Comparison of ENCODE assay signal across 8 cellular contexts in genomic region chr11:64846998-64847666, GRCh38. TPM values are rescaled to one million over a fixed set of nuclear protein-coding genes. Genes with fewer than 3 reads are reported as not detected.
DNase-seq lines count a peak whose midpoint lies in the region; ATAC-seq and TF ChIP-seq lines count a peak whose summit lies in the region.

No MANE protein-coding gene starts in this region.

- TF ChIP-seq CTCF in GM13977 (IDR thresholded peaks at IDR 0.05; ENCODE audit: extremely low read depth, insufficient read depth, missing control alignments) (peak; percentile 97), heart right ventricle (IDR thresholded peaks at IDR 0.05) (peak; percentile 97 to 100 (median 98)), psoas muscle (IDR thresholded peaks at IDR 0.05) (peak; percentile 98), vagina (IDR thresholded peaks at IDR 0.05) (peak; percentile 92 to 99 (median 98))

- H3K4me1 ChIP-seq in heart right ventricle, result peaks cover 32 to 66% (median 57%) of the 10 kb centered on the region in 9 donors
- peaks cover 41% of the 10 kb centered on the region for H3K4me1 ChIP-seq in psoas muscle
- H3K4me1 ChIP-seq in vagina, result peaks cover 46% of the 10 kb centered on the region

- peak; percentile 92 for DNase-seq in GM13977 (ENCODE audit: low spot score)
- DNase-seq in NCI-H187 (lab: John Stamatoyannopoulos, UW), result peak; percentile 84 to 90
- DNase-seq in T-helper 1 cell, result peak; percentile 85 to 94 (median 88)
- DNase-seq in activated naive CD8-positive, alpha-beta T cell treated with anti-CD3 and anti-CD28 coated beads, Interleukin-2, amount 50 U/mL, for 24 hours, result peak; percentile 98
- peak; percentile 93 to 96 for DNase-seq in heart right ventricle
- DNase-seq in psoas muscle, result peak; percentile 93 to 97
- no peak for DNase-seq in vagina (ENCODE audit: extremely low spot score in 2 of 2)

- no peak overlapping the region for H3K4me3 Mint-ChIP-seq in activated naive CD8-positive, alpha-beta T cell treated with anti-CD3 and anti-CD28 coated beads, Interleukin-2, amount 50 U/mL, for 24 hours

- peaks cover 58% of the 10 kb centered on the region for H3K4me1 Mint-ChIP-seq in activated naive CD8-positive, alpha-beta T cell treated with anti-CD3 and anti-CD28 coated beads, Interleukin-2, amount 50 U/mL, for 24 hours

- intact Hi-C loops in heart right ventricle (cut with DNase I) (loop anchor here (1.0 to 10.0 kb wide), 11 partner anchors 45 to 272 kb away; partner anchors contain the start of genes ARL2 (in 4 of the 10), BATF2 (in 1 of the 10), SNX15 (in 1 of the 10) and ZNHIT2 (in 1 of the 10)), psoas muscle (cut with DNase I) (loop anchor here (1.0 to 10.0 kb wide), 4 partner anchors 46 to 268 kb away; partner anchors contain the start of genes ARL2 (in 1 of the 2), TM7SF2 (in 1 of the 2) and ZNHIT2 (in 1 of the 2)), vagina (cut with DNase I) (no loop called here)

- H3K36me3 ChIP-seq in heart right ventricle (peaks cover 0 to 5% (median 0%) of the 10 kb centered on the region in 9 donors), psoas muscle (ENCODE audit: insufficient read depth in 1 of 2, low read depth in 1 of 2) (no peaks in the 10 kb centered on the region), vagina (no peaks in the 10 kb centered on the region)

- H3K27me3 ChIP-seq in heart right ventricle (no peaks in the 10 kb centered on the region), psoas muscle (ENCODE audit: insufficient read depth in 3 of 3, low read length in 2 of 3) (peaks cover 0 to 3% (median 2%) of the 10 kb centered on the region in 3 donors), vagina (no peaks in the 10 kb centered on the region)

- H3K27ac ChIP-seq in heart right ventricle (peak overlapping the region in 7 of 10 donors; percentile 42 to 96 (median 94)), psoas muscle (no peak overlapping the region), vagina (peak overlapping the region; percentile 3)

- H3K27ac Mint-ChIP-seq in activated naive CD8-positive, alpha-beta T cell treated with anti-CD3 and anti-CD28 coated beads, Interleukin-2, amount 50 U/mL, for 24 hours, result no peak overlapping the region

- no peak overlapping the region for H3K4me3 ChIP-seq in heart right ventricle
- H3K4me3 ChIP-seq in psoas muscle, result no peak overlapping the region
- no peak overlapping the region for H3K4me3 ChIP-seq in vagina

- H3K9me3 Mint-ChIP-seq in activated naive CD8-positive, alpha-beta T cell treated with anti-CD3 and anti-CD28 coated beads, Interleukin-2, amount 50 U/mL, for 24 hours, result no peaks in the 10 kb centered on the region

- H3K36me3 Mint-ChIP-seq in activated naive CD8-positive, alpha-beta T cell treated with anti-CD3 and anti-CD28 coated beads, Interleukin-2, amount 50 U/mL, for 24 hours (ENCODE audit: low read depth), result no peaks in the 10 kb centered on the region

- in situ Hi-C loops in GM13977 (cut with MboI; ENCODE audit: low pct_unique_long_range_greater_than_20kb, low sequenced_read_pairs, unreplicated experiment), result loop anchor here (5.0 kb wide), 1 partner anchor 45 kb away; no protein-coding TSS in a partner anchor

- TF ChIP-seq POLR2A in vagina (IDR thresholded peaks at IDR 0.05), result peak in 1 of 2 donors; percentile 3

- ATAC-seq in activated naive CD8-positive, alpha-beta T cell treated with anti-CD3 and anti-CD28 coated beads, Interleukin-2, amount 50 U/mL, for 24 hours, result peak; percentile 64
- ATAC-seq in heart right ventricle, result peak; percentile 82 to 91 (median 88)
- peak; percentile 85 to 94 (median 90) for ATAC-seq in psoas muscle
- ATAC-seq in GM21825 (IDR thresholded peaks at IDR 0.05; ENCODE audit: unreplicated experiment), result no peak

- H3K9me3 ChIP-seq in heart right ventricle (no peaks in the 10 kb centered on the region), psoas muscle (no peaks in the 10 kb centered on the region), vagina (no peaks in the 10 kb centered on the region)

- 22 to 30% methylated on average over 13 of the region's 13 CpGs for WGBS in heart right ventricle, 2 donors
- WGBS in psoas muscle, 3 donors, result 19 to 27% (median 22%) methylated on average over 13 of the region's 13 CpGs

- no peaks in the 10 kb centered on the region for H3K27me3 Mint-ChIP-seq in activated naive CD8-positive, alpha-beta T cell treated with anti-CD3 and anti-CD28 coated beads, Interleukin-2, amount 50 U/mL, for 24 hours

RNA-seq across cellular contexts. Expression of gene CDC42BPG, which starts 2.7 kb away (rescaled TPM):
- total RNA-seq in heart right ventricle (1 to 10 TPM in 1 of 10 donors, under 1 TPM in 9; 0.04 to 1.3 (median 0.27) TPM), psoas muscle (1 to 10 TPM in 1 of 4 donors, under 1 TPM in 2, not detected in 1; 0.05 to 2.2 (median 0.08) TPM), vagina (13.0 TPM)
- polyA plus RNA-seq in heart right ventricle (under 1 TPM; 0.17 to 0.37 TPM), psoas muscle (under 1 TPM; 0.04 to 0.06 (median 0.05) TPM)

RNA-seq across cellular contexts. Expression of gene EHD1, which starts 31.3 kb away (rescaled TPM):
- total RNA-seq in heart right ventricle (10 to 100 TPM; 30.7 to 73.1 (median 43.9) TPM), psoas muscle (10 to 100 TPM; 34.7 to 71.0 (median 61.1) TPM), vagina (61.6 TPM)
- polyA plus RNA-seq in heart right ventricle (10 to 100 TPM; 26.0 to 39.7 TPM), psoas muscle (100 to 1,000 TPM in 1 of 3 donors, 10 to 100 TPM in 2; 23.5 to 174 (median 30.9) TPM)

RNA-seq across cellular contexts. Expression of gene MEN1, which starts 36.8 kb away (rescaled TPM):
- 10 to 100 TPM in 2 of 10 donors, 1 to 10 TPM in 8; 5.8 to 12.5 (median 8.1) TPM for total RNA-seq in heart right ventricle
- polyA plus RNA-seq in heart right ventricle, result 10 to 100 TPM in 1 of 2 donors, 1 to 10 TPM in 1; 9.9 to 10.7 TPM
- 10 to 100 TPM in 2 of 4 donors, 1 to 10 TPM in 2; 7.2 to 13.5 (median 10.3) TPM for total RNA-seq in psoas muscle
- 10 to 100 TPM in 2 of 3 donors, 1 to 10 TPM in 1; 8.7 to 21.2 (median 12.9) TPM for polyA plus RNA-seq in psoas muscle
- total RNA-seq in vagina, result 27.0 TPM

RNA-seq across cellular contexts. Expression of gene MAP4K2, which starts 44.1 kb away (rescaled TPM):
- total RNA-seq in heart right ventricle, result 10 to 100 TPM in 2 of 10 donors, 1 to 10 TPM in 8; 4.6 to 11.3 (median 8.1) TPM
- 10 to 100 TPM in 1 of 2 donors, 1 to 10 TPM in 1; 7.8 to 19.9 TPM for polyA plus RNA-seq in heart right ventricle
- 1 to 10 TPM; 3.0 to 6.7 (median 4.0) TPM for total RNA-seq in psoas muscle
- 1 to 10 TPM; 4.5 to 6.1 (median 5.6) TPM for polyA plus RNA-seq in psoas muscle
- 20.6 TPM for total RNA-seq in vagina

Comparison
In these comparisons a context has a peak if more than half of its experiments do, and no peak if none do; other contexts are left out.
1. DNase-seq: peak in GM13977 (single experiment), NCI-H187 (2 of 2), T-helper 1 cell (5 of 5), activated naive CD8-positive, alpha-beta T cell treated with anti-CD3 and anti-CD28 coated beads, Interleukin-2, amount 50 U/mL, for 24 hours (single experiment), heart right ventricle (2 of 2) and psoas muscle (2 of 2); none in vagina (0 of 2).
2. Peak in every context shown above with its lines, with median percentiles within 50 percentile points of each other: CTCF ChIP-seq.